In the genomic region with DNA sequence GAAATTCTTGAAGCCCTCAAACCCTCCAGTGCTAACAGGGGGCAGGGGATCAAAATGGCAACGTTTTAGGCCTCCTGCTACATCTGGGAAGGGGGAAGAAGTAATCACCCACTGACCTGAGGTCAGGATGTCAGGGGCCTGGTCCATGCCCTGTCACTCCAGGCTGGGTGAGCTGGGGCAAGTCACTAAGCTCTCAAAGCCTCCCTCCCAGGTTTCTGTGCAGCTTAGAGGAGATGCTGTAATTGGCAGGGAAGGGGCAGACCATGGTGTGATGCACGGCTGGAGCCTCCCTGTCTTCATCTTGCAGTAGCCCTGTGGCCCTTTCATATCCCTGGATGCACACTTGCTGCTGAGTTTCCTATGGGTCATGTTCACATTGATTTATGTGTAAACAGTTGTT, we compare ENCODE assay signal across 19 cellular contexts. TPM values are rescaled to one million over a fixed set of nuclear protein-coding genes. Genes with fewer than 3 reads are reported as not detected.
"Had no signal": no experiment of that assay in that cellular context is flagged by ENCODE, and none has a peak within 500 bp of the region (broad histone marks: within the 10 kb centered on the region; RNA-seq: fewer than 3 reads in every experiment).

No MANE protein-coding gene starts in this region.

- DNase-seq: activated CD4-positive, CD25-positive, alpha-beta regulatory T cell treated with anti-CD3 and anti-CD28 coated beads, Interleukin-2, amount 50 U/mL, for 72 hours; activated gamma-delta T cell treated with Interleukin-2 at 50 U/mL for 16 hours; activated T-cell treated with anti-CD3 and anti-CD28 coated beads, Interleukin-2, amount 50 U/mL, for 72 hours; colonic mucosa; effector CD4-positive, alpha-beta T cell; left cardiac atrium; mesendoderm; occipital lobe; stimulated activated CD4-positive, alpha-beta T cell treated with anti-CD3 and anti-CD28 coated beads, Interleukin-12 subunit alpha, Interleukin-12 subunit beta, amount 100 ng/mL, for 4 hours; stimulated activated CD4-positive, alpha-beta T cell treated with anti-CD3 and anti-CD28 coated beads, Interleukin-1b, Interleukin-23, amount 100 ng/mL, for 48 hours; stimulated activated CD8-positive, alpha-beta memory T cell treated with anti-CD3 and anti-CD28 coated beads, Interleukin-4, amount 100 ng/mL, for 48 hours; stimulated activated naive CD4-positive, alpha-beta T cell treated with Interleukin-2 at 50 U/mL for 16 hours; thyroid gland had no signal

- H3K4me1 ChIP-seq: colonic mucosa had no signal

- H3K27ac Mint-ChIP-seq: activated naive CD4-positive, alpha-beta T cell treated with anti-CD3 and anti-CD28 coated beads, Interleukin-2, amount 50 U/mL, for 72 hours; activated T-cell treated with anti-CD3 and anti-CD28 coated beads, Interleukin-2, amount 50 U/mL, for 72 hours; natural killer cell treated with Interleukin-12 subunit alpha and Interleukin-12 subunit beta and Interleukin-15 and Interleukin-18, amount 100 ng/mL, for 72 hours; progenitor cell of endocrine pancreas; T-helper 1 cell treated with Interleukin-12 subunit alpha and Interleukin-12 subunit beta and Interleukin-4 antibody, amounts not matched to agents 30 μg/mL and 1 μg/mL, for 36 hours had no signal

- H3K36me3 ChIP-seq: colonic mucosa, thyroid gland had no signal

- H3K4me3 ChIP-seq: colonic mucosa, thyroid gland had no signal

- H3K36me3 Mint-ChIP-seq: activated naive CD4-positive, alpha-beta T cell treated with anti-CD3 and anti-CD28 coated beads, Interleukin-2, amount 50 U/mL, for 72 hours; natural killer cell treated with Interleukin-12 subunit alpha and Interleukin-12 subunit beta and Interleukin-15 and Interleukin-18, amount 100 ng/mL, for 72 hours had no signal

- H3K27ac ChIP-seq: colonic mucosa, thyroid gland had no signal

- H3K9me3 ChIP-seq: colonic mucosa, thyroid gland had no signal

- H3K4me3 Mint-ChIP-seq: activated T-cell treated with anti-CD3 and anti-CD28 coated beads, Interleukin-2, amount 50 U/mL, for 72 hours; natural killer cell treated with Interleukin-12 subunit alpha and Interleukin-12 subunit beta and Interleukin-15 and Interleukin-18, amount 100 ng/mL, for 72 hours; T-helper 1 cell treated with Interleukin-12 subunit alpha and Interleukin-12 subunit beta and Interleukin-4 antibody, amounts not matched to agents 30 μg/mL and 1 μg/mL, for 36 hours had no signal

- H3K9me3 Mint-ChIP-seq: activated naive CD4-positive, alpha-beta T cell treated with anti-CD3 and anti-CD28 coated beads, Interleukin-2, amount 50 U/mL, for 72 hours; activated T-cell treated with anti-CD3 and anti-CD28 coated beads, Interleukin-2, amount 50 U/mL, for 72 hours; natural killer cell treated with Interleukin-12 subunit alpha and Interleukin-12 subunit beta and Interleukin-15 and Interleukin-18, amount 100 ng/mL, for 72 hours; T-helper 1 cell treated with Interleukin-12 subunit alpha and Interleukin-12 subunit beta and Interleukin-4 antibody, amounts not matched to agents 30 μg/mL and 1 μg/mL, for 36 hours had no signal

RNA-seq across cellular contexts. Expression of gene LEP, which starts 27.2 kb away (rescaled TPM):
- total RNA-seq: activated CD8-positive, alpha-beta memory T cell treated with anti-CD3 and anti-CD28 coated beads for 36 hours; activated naive CD4-positive, alpha-beta T cell treated with anti-CD3 and anti-CD28 coated beads, Interleukin-2, amount 50 U/mL, for 72 hours; activated T-cell treated with anti-CD3 and anti-CD28 coated beads, Interleukin-2, amount 50 U/mL, for 72 hours; natural killer cell treated with Interleukin-12 subunit alpha and Interleukin-12 subunit beta and Interleukin-15 and Interleukin-18, amount 100 ng/mL, for 72 hours; occipital lobe; progenitor cell of endocrine pancreas; urinary bladder had no signal
